In genomic region chr11:59413646-59414045, GRCh38 we compare ENCODE assay signal across 21 cellular contexts.
"Had no signal": no experiment of that assay in that cellular context is flagged by ENCODE, and none has a peak within 500 bp of the region (broad histone marks: within the 10 kb centered on the region; RNA-seq: fewer than 3 reads in every experiment).

No MANE protein-coding gene starts in this region.

- H3K9me3 ChIP-seq: prostate gland, right atrium auricular region, vagina had no signal

- H3K27me3 ChIP-seq: brain microvascular endothelial cell, dorsolateral prefrontal cortex, neural progenitor cell, right atrium auricular region, suprapubic skin, transverse colon, vagina had no signal

- H3K4me1 ChIP-seq: neural progenitor cell, prostate gland, right atrium auricular region, suprapubic skin, transverse colon, vagina had no signal

- H3K4me3 ChIP-seq: dorsolateral prefrontal cortex, mucosa of descending colon, neural progenitor cell, prostate gland, right atrium auricular region, suprapubic skin, transverse colon, vagina had no signal

- DNase-seq: activated CD4-positive, alpha-beta T cell treated with anti-CD3 and anti-CD28 coated beads, Interleukin-2, amount 10 ng/mL, durations not matched to agents 7 days and 5 days; activated CD8-positive, alpha-beta T cell treated with anti-CD3 and anti-CD28 coated beads, Interleukin-2, amount 10 ng/mL, durations not matched to agents 7 days and 5 days; activated effector memory CD4-positive, alpha-beta T cell treated with Interleukin-2 at 50 U/mL for 16 hours; activated naive CD4-positive, alpha-beta T cell treated with anti-CD3 and anti-CD28 coated beads, Interleukin-2, amount 50 U/mL, for 16 hours; activated T-cell treated with anti-CD3 and anti-CD28 coated beads, Interleukin-2, amount 50 U/mL, for 4 hours; aorta; brain microvascular endothelial cell; central memory CD4-positive, alpha-beta T cell; dorsolateral prefrontal cortex; mesenchymal stem cell; mucosa of descending colon; naive thymus-derived CD4-positive, alpha-beta T cell; stimulated activated CD4-positive, alpha-beta T cell treated with anti-CD3 and anti-CD28 coated beads, Interleukin-2, amount 100 ng/mL, for 24 hours; stimulated activated naive CD8-positive, alpha-beta T cell treated with anti-CD3 and anti-CD28 coated beads, Interleukin-15, amount 100 ng/mL, for 72 hours; transverse colon had no signal

- H3K4me2 ChIP-seq: neural progenitor cell had no signal

- ATAC-seq: activated CD4-positive, CD25-positive, alpha-beta regulatory T cell treated with anti-CD3 and anti-CD28 coated beads, Interleukin-2, amount 50 U/mL, for 24 hours; activated CD8-positive, alpha-beta T cell treated with anti-CD3 and anti-CD28 coated beads, Interleukin-2, amount 10 ng/mL, durations not matched to agents 7 days and 5 days; activated T-cell treated with anti-CD3 and anti-CD28 coated beads, Interleukin-2, amount 50 U/mL, for 4 hours; mucosa of descending colon; naive thymus-derived CD4-positive, alpha-beta T cell; stimulated activated naive CD8-positive, alpha-beta T cell treated with anti-CD3 and anti-CD28 coated beads, Interleukin-15, amount 100 ng/mL, for 72 hours had no signal

- H3K36me3 ChIP-seq: brain microvascular endothelial cell, neural progenitor cell, prostate gland, right atrium auricular region, suprapubic skin, transverse colon, vagina had no signal

- H3K27ac ChIP-seq: brain microvascular endothelial cell, dorsolateral prefrontal cortex, neural progenitor cell, prostate gland, right atrium auricular region, suprapubic skin, transverse colon, vagina had no signal

- H3K9ac ChIP-seq: neural progenitor cell had no signal
